Comparison of ENCODE assay signal across 2 cellular contexts in the genomic region with DNA sequence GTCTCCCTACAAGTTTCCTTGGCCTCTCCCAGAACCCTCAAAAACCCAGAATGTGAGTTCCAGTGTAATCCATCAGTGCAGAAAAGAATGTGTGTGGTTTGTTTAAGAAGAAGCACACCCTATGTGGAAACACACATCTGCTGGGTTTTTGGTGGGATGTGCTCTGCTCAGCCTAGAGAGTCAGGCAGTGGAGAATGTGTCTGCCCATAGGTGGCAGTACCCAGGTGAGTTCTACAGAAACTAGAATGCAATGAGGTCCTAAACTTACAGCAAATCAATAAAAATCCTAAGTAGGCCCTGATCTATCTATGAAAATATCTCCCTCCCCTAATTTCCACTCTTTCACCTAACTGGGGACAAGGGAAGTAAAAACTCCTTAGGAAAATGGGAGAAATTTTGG.
TF ChIP-seq lines count a peak whose summit lies in the region.

No MANE protein-coding gene starts in this region.

TF ChIP-seq in HepG2, 621 proteins besides CTCF, POLR2A, EP300 and RAD21:
- TF ChIP-seq ZNF770 (CRISPR knock-in tag; IDR thresholded peaks at IDR 0.05): no peak
- no peak for TF ChIP-seq SOX13 (IDR thresholded peaks at IDR 0.05)
- TF ChIP-seq SOX13 (CRISPR knock-in tag; conservative IDR thresholded peaks at IDR 0.05 in 1 of 2, IDR thresholded peaks at IDR 0.05 in 1 of 2): no peak
- no peak for TF ChIP-seq RBM39 (IDR thresholded peaks at IDR 0.05; ENCODE audit: low read depth, low read length, poor library complexity, severe bottlenecking)
- TF ChIP-seq ZNF562 (CRISPR knock-in tag; IDR thresholded peaks at IDR 0.05; ENCODE audit: borderline replicate concordance): no peak
- no peak for TF ChIP-seq SRSF9 (IDR thresholded peaks at IDR 0.05; ENCODE audit: borderline replicate concordance, insufficient read depth, low read depth, low read length, poor library complexity, severe bottlenecking)
- TF ChIP-seq KIAA2018 (CRISPR knock-in tag; IDR thresholded peaks at IDR 0.05; ENCODE audit: borderline replicate concordance): no peak
- TF ChIP-seq ZNF33B (CRISPR knock-in tag; IDR thresholded peaks at IDR 0.05): no peak
- no peak for TF ChIP-seq TIGD3 (CRISPR knock-in tag; IDR thresholded peaks at IDR 0.05; ENCODE audit: borderline replicate concordance)
- no peak for TF ChIP-seq ZBTB1 (CRISPR knock-in tag; IDR thresholded peaks at IDR 0.05; ENCODE audit: borderline replicate concordance)

TF ChIP-seq in H1, 55 proteins besides CTCF, POLR2A, EP300 and RAD21:
- no peak for TF ChIP-seq RXRA (IDR thresholded peaks at IDR 0.05; ENCODE audit: insufficient read depth, low read depth, low read length)
- TF ChIP-seq BCL11A (IDR thresholded peaks at IDR 0.05; ENCODE audit: low read depth in 2 of 2, low read length in 2 of 2): no peak
- no peak for TF ChIP-seq HDAC2 (IDR thresholded peaks at IDR 0.05; ENCODE audit: borderline replicate concordance in 1 of 2, low read depth in 2 of 2, low read length in 2 of 2)
- TF ChIP-seq KDM1A (IDR thresholded peaks at IDR 0.05; ENCODE audit: borderline replicate concordance, low read length): no peak
- TF ChIP-seq NANOG (IDR thresholded peaks at IDR 0.05; ENCODE audit: insufficient read depth, low read depth, low read length, poor library complexity, severe bottlenecking): no peak
- TF ChIP-seq KDM4A (IDR thresholded peaks at IDR 0.05; ENCODE audit: low read depth, low read length, severe bottlenecking): no peak
- TF ChIP-seq NRF1 (IDR thresholded peaks at IDR 0.05; ENCODE audit: low read depth, low read length): no peak
- TF ChIP-seq CREB1 (IDR thresholded peaks at IDR 0.05): no peak
- TF ChIP-seq EGR1 (IDR thresholded peaks at IDR 0.05; ENCODE audit: borderline replicate concordance, low read depth, low read length): no peak
- TF ChIP-seq SP2 (IDR thresholded peaks at IDR 0.05; ENCODE audit: low read length): no peak
- TF ChIP-seq SIN3A (conservative IDR thresholded peaks at IDR 0.05 in 1 of 2, IDR thresholded peaks at IDR 0.05 in 1 of 2; ENCODE audit: low read depth in 1 of 2, low read length in 2 of 2): no peak
- no peak for TF ChIP-seq TAF1 (IDR thresholded peaks at IDR 0.05; ENCODE audit: low read depth, low read length)
- no peak for TF ChIP-seq POU5F1 (IDR thresholded peaks at IDR 0.05; ENCODE audit: low read depth, low read length)
- no peak for TF ChIP-seq SUZ12 (IDR thresholded peaks at IDR 0.05; ENCODE audit: low read length)
- no peak for TF ChIP-seq TEAD4 (IDR thresholded peaks at IDR 0.05; ENCODE audit: low read depth, low read length)
- TF ChIP-seq TAF7 (optimal IDR thresholded peaks at IDR 0.05; ENCODE audit: borderline replicate concordance, low read depth, low read length): no peak
- no peak for TF ChIP-seq SIRT6 (IDR thresholded peaks at IDR 0.05; ENCODE audit: low read length)
TF ChIP-seq in H1: peak in this region for 0.
